In genomic region chr20:3470208-3470626, GRCh38 we compare ENCODE assay signal across 8 cellular contexts. TPM values are rescaled to one million over a fixed set of nuclear protein-coding genes. Genes with fewer than 3 reads are reported as not detected.
DNase-seq lines count a peak whose midpoint lies in the region; ATAC-seq and TF ChIP-seq lines count a peak whose summit lies in the region.

No MANE protein-coding gene starts in this region.

- TF ChIP-seq CTCF in left ventricle myocardium inferior (IDR thresholded peaks at IDR 0.05; ENCODE audit: borderline replicate concordance): no peak
- TF ChIP-seq CTCF in cardiac fibroblast (IDR thresholded peaks at IDR 0.05; ENCODE audit: low read depth, low read length): no peak
- TF ChIP-seq CTCF in mucosa of descending colon (IDR thresholded peaks at IDR 0.05): no peak

- H3K27me3 ChIP-seq in left ventricle myocardium inferior (ENCODE audit: low read depth) (peaks cover under 1% of the 10 kb centered on the region), aorta (ENCODE audit: control insufficient read depth in 1 of 2, insufficient read depth in 2 of 2, low read length in 1 of 2) (no peaks in the 10 kb centered on the region)

- H3K4me1 ChIP-seq in left ventricle myocardium inferior (peaks cover 42% of the 10 kb centered on the region), mucosa of descending colon (ENCODE audit: low read depth) (peaks cover 23% of the 10 kb centered on the region), aorta (ENCODE audit: control insufficient read depth in 1 of 2, insufficient read depth in 2 of 2, low read length in 2 of 2) (peaks cover 0 to 7% of the 10 kb centered on the region in 2 donors)

- ATAC-seq in Right ventricle myocardium superior (ENCODE audit: poor library complexity) (no peak), mucosa of descending colon (no peak), aorta (ENCODE audit: low FRiP score) (no peak), HG02588 (IDR thresholded peaks at IDR 0.05; ENCODE audit: unreplicated experiment) (no peak)

- 32 to 38% methylated on average over 13 of the region's 13 CpGs for WGBS in aorta, 2 donors

- H3K9me3 ChIP-seq in left ventricle myocardium inferior (replicated peaks) (no peaks in the 10 kb centered on the region), mucosa of descending colon (no peaks in the 10 kb centered on the region), aorta (ENCODE audit: control insufficient read depth, low read length) (no peaks in the 10 kb centered on the region)

- intact Hi-C loops in left ventricle myocardium inferior (cut with micrococcal nuclease) (no loop called here), Right ventricle myocardium superior (cut with DNase I) (loop anchor here (10.0 kb wide), 1 partner anchor 65 kb away; the partner anchor contains the start of gene DNAAF9), mucosa of descending colon (cut with DNase I, micrococcal nuclease) (loop anchor here in 1 of 2 donors (10.0 kb wide), 1 partner anchor 55 kb away; no protein-coding TSS in a partner anchor), aorta (cut with DNase I) (loop anchor here in 1 of 2 donors (5.0 kb wide), 1 partner anchor 63 kb away; the partner anchor contains the start of gene DNAAF9)

- no peak for DNase-seq in left ventricle myocardium inferior
- no peak for DNase-seq in Right ventricle myocardium superior
- no peak for DNase-seq in cardiac fibroblast (ENCODE audit: low read depth in 2 of 2)
- peak in 1 of 3 donors; percentile 42 for DNase-seq in mucosa of descending colon
- no peak for DNase-seq in aorta
- no peak for DNase-seq in DMS 273 (lab: John Stamatoyannopoulos, UW; ENCODE audit: unreplicated experiment)
- DNase-seq in A172 (ENCODE audit: low spot score): no peak

- H3K36me3 ChIP-seq in left ventricle myocardium inferior: no peaks in the 10 kb centered on the region
- no peaks in the 10 kb centered on the region for H3K36me3 ChIP-seq in mucosa of descending colon (ENCODE audit: low read depth)
- H3K36me3 ChIP-seq in aorta (ENCODE audit: control insufficient read depth in 1 of 2, insufficient read depth in 2 of 2, low read length in 1 of 2): no peaks in the 10 kb centered on the region

- H3K4me3 ChIP-seq in left ventricle myocardium inferior (peak overlapping the region; percentile 97), cardiac fibroblast (replicated peaks in 1 of 2; ENCODE audit: low read depth in 2 of 2, low read length in 2 of 2) (peak overlapping the region; percentile 77 to 86), mucosa of descending colon (peak overlapping the region; percentile 88), aorta (ENCODE audit: low read length in 2 of 2) (peak overlapping the region; percentile 8 to 67)

- H3K27ac ChIP-seq in left ventricle myocardium inferior (replicated peaks): peak overlapping the region; percentile 92
- peak overlapping the region in 1 of 2 donors; percentile 30 for H3K27ac ChIP-seq in aorta (ENCODE audit: low read depth in 1 of 2, low read length in 2 of 2)

RNA-seq across cellular contexts. Expression of gene ATRN, which starts 0.6 kb away (rescaled TPM):
- 32.4 TPM for total RNA-seq in left ventricle myocardium inferior
- total RNA-seq in Right ventricle myocardium superior: 30.0 TPM
- total RNA-seq in mucosa of descending colon: 10 to 100 TPM; 22.1 to 28.2 (median 23.7) TPM
- total RNA-seq in aorta: 10 to 100 TPM; 25.7 to 33.4 TPM
- 1 to 10 TPM; 4.0 to 7.1 TPM for polyA plus RNA-seq in aorta
- total RNA-seq in A172 (2014; rRNA removed; shearing (Covaris generic)): 22.4 and 28.5 TPM in 2 replicates

Comparison
In these comparisons a context has a peak if more than half of its experiments do, and no peak if none do; other contexts are left out.
1. H3K4me3 ChIP-seq: peak in every context shown above with its lines; median percentile 97 in left ventricle myocardium inferior; 88 in mucosa of descending colon; 82 in cardiac fibroblast; 38 in aorta.